Comparison of ENCODE assay signal across 14 cellular contexts in the genomic region with DNA sequence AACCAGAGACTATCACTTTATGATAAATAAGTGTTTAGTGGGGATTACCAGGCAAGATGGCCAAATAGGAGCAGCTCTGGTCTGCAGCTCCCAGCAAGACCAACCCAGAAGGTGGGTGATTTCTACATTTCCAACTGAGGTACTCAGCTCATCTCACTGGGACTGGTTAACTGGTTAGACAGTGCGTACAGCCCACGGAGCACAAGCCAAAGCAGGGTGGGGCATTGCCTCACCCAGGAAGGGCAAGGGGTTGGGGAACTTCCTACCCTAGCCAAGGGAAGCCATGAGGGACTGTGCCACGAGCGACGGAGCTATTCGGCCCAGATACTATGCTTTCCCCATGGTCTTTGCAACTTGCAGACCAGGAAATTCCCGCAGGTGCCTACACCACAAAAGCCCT.
"Had no signal": no experiment of that assay in that cellular context is flagged by ENCODE, and none has a peak within 500 bp of the region (broad histone marks: within the 10 kb centered on the region; RNA-seq: fewer than 3 reads in every experiment).

No MANE protein-coding gene starts in this region.

- ATAC-seq: activated naive CD8-positive, alpha-beta T cell treated with anti-CD3 and anti-CD28 coated beads, Interleukin-2, amount 50 U/mL, for 24 hours; activated T-helper 17 cell treated with anti-CD3 and anti-CD28 coated beads, Interleukin-2, amount 50 U/mL, for 72 hours; stimulated activated naive B cell treated with anti-CD40 and anti-IgM and Interleukin-4, amounts not matched to agents 10 μg/mL and 1 μg/mL and 100 μg/mL, for 72 hours had no signal

- H3K27ac Mint-ChIP-seq: activated naive CD4-positive, alpha-beta T cell treated with anti-CD3 and anti-CD28 coated beads for 36 hours; activated naive CD8-positive, alpha-beta T cell treated with anti-CD3 and anti-CD28 coated beads, Interleukin-2, amount 50 U/mL, for 24 hours; activated T-helper 17 cell treated with anti-CD3 and anti-CD28 coated beads, Interleukin-2, amount 50 U/mL, for 72 hours; stimulated activated naive B cell treated with anti-CD40 and anti-IgM and Interleukin-4, amounts not matched to agents 10 μg/mL and 1 μg/mL and 100 μg/mL, for 72 hours had no signal

- DNase-seq: activated CD4-positive, alpha-beta T cell treated with anti-CD3 and anti-CD28 coated beads, Interleukin-2, amount 50 U/mL, for 48 hours; activated naive CD4-positive, alpha-beta T cell treated with anti-CD3 and anti-CD28 coated beads for 36 hours; activated naive CD8-positive, alpha-beta T cell treated with anti-CD3 and anti-CD28 coated beads, Interleukin-2, amount 50 U/mL, for 24 hours; aorta; dorsolateral prefrontal cortex; mesenchymal stem cell; pancreas; stimulated activated CD4-positive, alpha-beta T cell treated with anti-CD3 and anti-CD28 coated beads, Interleukin-4, amount 100 ng/mL, for 1 hour; stimulated activated naive B cell treated with anti-CD40 and anti-IgM and Interleukin-4, amounts not matched to agents 10 μg/mL and 1 μg/mL and 100 μg/mL, for 72 hours; T-helper 1 cell had no signal

- H3K27me3 ChIP-seq: dorsolateral prefrontal cortex, hepatocyte, pancreas, tibial nerve had no signal

- H3K4me1 ChIP-seq: pancreas, tibial nerve had no signal

- H3K36me3 ChIP-seq: pancreas, tibial nerve had no signal

- H3K4me3 Mint-ChIP-seq: activated naive CD4-positive, alpha-beta T cell treated with anti-CD3 and anti-CD28 coated beads for 36 hours; activated naive CD8-positive, alpha-beta T cell treated with anti-CD3 and anti-CD28 coated beads, Interleukin-2, amount 50 U/mL, for 24 hours; activated T-helper 17 cell treated with anti-CD3 and anti-CD28 coated beads, Interleukin-2, amount 50 U/mL, for 72 hours; stimulated activated naive B cell treated with anti-CD40 and anti-IgM and Interleukin-4, amounts not matched to agents 10 μg/mL and 1 μg/mL and 100 μg/mL, for 72 hours had no signal

- H3K4me2 ChIP-seq: hepatocyte, SK-N-SH had no signal

- H3K9ac ChIP-seq: SK-N-SH had no signal

- H3K4me3 ChIP-seq: dorsolateral prefrontal cortex, hepatocyte, pancreas, tibial nerve had no signal

- H2AFZ ChIP-seq: hepatocyte had no signal

- H3K27me3 Mint-ChIP-seq: activated naive CD8-positive, alpha-beta T cell treated with anti-CD3 and anti-CD28 coated beads, Interleukin-2, amount 50 U/mL, for 24 hours; activated T-helper 17 cell treated with anti-CD3 and anti-CD28 coated beads, Interleukin-2, amount 50 U/mL, for 72 hours; stimulated activated naive B cell treated with anti-CD40 and anti-IgM and Interleukin-4, amounts not matched to agents 10 μg/mL and 1 μg/mL and 100 μg/mL, for 72 hours had no signal

- H3K9me3 ChIP-seq: pancreas, SK-N-SH had no signal

- H3K27ac ChIP-seq: dorsolateral prefrontal cortex, hepatocyte, pancreas, tibial nerve had no signal

- H3K4me1 Mint-ChIP-seq: activated T-helper 17 cell treated with anti-CD3 and anti-CD28 coated beads, Interleukin-2, amount 50 U/mL, for 72 hours; stimulated activated naive B cell treated with anti-CD40 and anti-IgM and Interleukin-4, amounts not matched to agents 10 μg/mL and 1 μg/mL and 100 μg/mL, for 72 hours had no signal

- H3K79me2 ChIP-seq: hepatocyte had no signal
